In genomic region chr5:94057655-94058054, GRCh38 we compare ENCODE assay signal across 1 cellular context.
A peak's percentile ranks its signal among the peaks of the same experiment; 100 is the strongest.
TF ChIP-seq lines count a peak whose summit lies in the region.

No MANE protein-coding gene starts in this region.

TF ChIP-seq in H1, 55 proteins besides CTCF, POLR2A, EP300 and RAD21 (continued from another document):
- no peak for TF ChIP-seq SP4 (IDR thresholded peaks at IDR 0.05; ENCODE audit: low read length)
- TF ChIP-seq NANOG (IDR thresholded peaks at IDR 0.05; ENCODE audit: insufficient read depth, low read depth, low read length, poor library complexity, severe bottlenecking) = peak; percentile 73
- no peak for TF ChIP-seq RFX5 (IDR thresholded peaks at IDR 0.05; ENCODE audit: borderline replicate concordance, low read depth, low read length)
- TF ChIP-seq MAX (IDR thresholded peaks at IDR 0.05) = no peak
- no peak for TF ChIP-seq BCL11A (IDR thresholded peaks at IDR 0.05; ENCODE audit: low read depth in 2 of 2, low read length in 2 of 2)
- no peak for TF ChIP-seq POU5F1 (IDR thresholded peaks at IDR 0.05; ENCODE audit: low read depth, low read length)
- no peak for TF ChIP-seq RNF2 (IDR thresholded peaks at IDR 0.05; ENCODE audit: borderline replicate concordance, low read depth, low read length, missing control alignments, poor library complexity, severe bottlenecking)
